In the genomic region with DNA sequence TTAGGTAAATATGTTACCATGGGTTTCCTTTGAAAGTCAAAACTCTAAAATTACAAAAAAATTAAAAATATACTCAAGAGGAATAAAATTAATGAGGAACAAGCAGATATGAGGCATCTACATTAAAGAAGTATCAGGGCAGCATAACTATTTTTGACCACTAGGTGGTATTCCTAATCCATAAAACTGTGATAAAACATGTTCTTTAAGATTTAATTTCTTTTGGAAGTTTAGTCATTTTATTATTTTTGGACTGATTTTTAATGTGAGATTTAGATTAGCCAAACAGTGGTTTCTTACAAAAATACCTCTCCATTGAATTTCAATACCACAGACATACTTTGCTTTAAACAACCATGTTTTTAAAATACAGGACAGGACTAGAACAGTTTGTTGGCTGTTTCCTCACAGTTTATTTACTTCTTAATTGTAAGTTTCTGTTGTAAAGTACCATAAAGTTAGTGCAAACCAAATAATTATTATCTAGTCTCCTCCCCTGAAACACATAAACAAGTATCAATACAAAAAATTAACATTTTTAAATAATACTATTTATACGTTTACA, we compare ENCODE assay signal across 8 cellular contexts. TPM values are rescaled to one million over a fixed set of nuclear protein-coding genes. Genes with fewer than 3 reads are reported as not detected.
DNase-seq lines count a peak whose midpoint lies in the region; ATAC-seq and TF ChIP-seq lines count a peak whose summit lies in the region.

No MANE protein-coding gene starts in this region.

- no peak overlapping the region for H2BK12ac ChIP-seq in mesenchymal stem cell (ENCODE audit: low read length in 2 of 2)

- no peak overlapping the region for H2BK120ac ChIP-seq in mesenchymal stem cell (ENCODE audit: low read depth, low read length)

- no peak overlapping the region for H2BK5ac ChIP-seq in mesenchymal stem cell (ENCODE audit: low read depth, low read length, poor library complexity, severe bottlenecking)

- no peak overlapping the region for H3K23ac ChIP-seq in mesenchymal stem cell (ENCODE audit: low read length in 2 of 2)

- no peak overlapping the region for H3K27ac ChIP-seq in mesenchymal stem cell (ENCODE audit: low read length, poor library complexity, severe bottlenecking)

- H4K8ac ChIP-seq in mesenchymal stem cell (ENCODE audit: low read length) = no peak overlapping the region

- H3K9me3 ChIP-seq in mesenchymal stem cell (ENCODE audit: control insufficient read depth, low read length) = no peaks in the 10 kb centered on the region

- no peak for DNase-seq in GM10266 (ENCODE audit: extremely low spot score)
- peak; percentile 19 to 54 for DNase-seq in Kasumi-1 (lab: John Stamatoyannopoulos, UW)
- peak; percentile 58 for DNase-seq in astrocyte of the cerebellum (ENCODE audit: low read depth)
- peak; percentile 27 for DNase-seq in mesenchymal stem cell
- no peak for DNase-seq in iPS-NIHi7 (ENCODE audit: extremely low spot score)
- DNase-seq in stimulated activated naive CD4-positive, alpha-beta T cell treated with Interleukin-2 at 50 U/mL for 16 hours (lab: John Stamatoyannopoulos, UW) = no peak
- no peak for DNase-seq in ureter (ENCODE audit: low spot score)

- no peak for ATAC-seq in GM21717 (IDR thresholded peaks at IDR 0.05; ENCODE audit: unreplicated experiment)

- no peak overlapping the region for H3K4me3 ChIP-seq in astrocyte of the cerebellum (ENCODE audit: low read depth, low read length)
- H3K4me3 ChIP-seq in mesenchymal stem cell (ENCODE audit: insufficient read depth in 1 of 2, low read depth in 1 of 2, low read length in 2 of 2) = no peak overlapping the region

- no peak overlapping the region for H3K14ac ChIP-seq in mesenchymal stem cell (ENCODE audit: low read length in 2 of 2)

- no CpG with 5 or more reads among the region's 1 CpG for WGBS in mesenchymal stem cell

- H2AFZ ChIP-seq in mesenchymal stem cell (ENCODE audit: low read depth, low read length) = no peak overlapping the region

- H2BK15ac ChIP-seq in mesenchymal stem cell (ENCODE audit: low read depth, poor library complexity, severe bottlenecking) = no peak overlapping the region

- H3K4me1 ChIP-seq in mesenchymal stem cell (ENCODE audit: control insufficient read depth, insufficient read depth, low read depth, low read length) = no peaks in the 10 kb centered on the region

- in situ Hi-C loops in astrocyte of the cerebellum (cut with HindIII; ENCODE audit: low sequenced_read_pairs) = no loop called here

- no peaks in the 10 kb centered on the region for H3K27me3 ChIP-seq in mesenchymal stem cell (ENCODE audit: control insufficient read depth in 1 of 2, insufficient read depth in 1 of 2, low read length in 2 of 2)

- no peaks in the 10 kb centered on the region for H3K79me1 ChIP-seq in mesenchymal stem cell (replicated peaks; ENCODE audit: low read length, poor library complexity, severe bottlenecking)

- no peak overlapping the region for H3K9ac ChIP-seq in mesenchymal stem cell (ENCODE audit: low read length)

- H2AK5ac ChIP-seq in mesenchymal stem cell (ENCODE audit: low read length, severe bottlenecking) = no peak overlapping the region

- no peak overlapping the region for H3K4me2 ChIP-seq in mesenchymal stem cell (ENCODE audit: low read length, poor library complexity, severe bottlenecking)

- H3K18ac ChIP-seq in mesenchymal stem cell (ENCODE audit: low read depth in 1 of 2, low read length in 2 of 2) = no peak overlapping the region

- H3K4ac ChIP-seq in mesenchymal stem cell (ENCODE audit: low read depth in 1 of 2, low read length in 2 of 2) = no peak overlapping the region

- no peak overlapping the region for H4K91ac ChIP-seq in mesenchymal stem cell (ENCODE audit: low read length)

- TF ChIP-seq CTCF in GM10266 (IDR thresholded peaks at IDR 0.05; ENCODE audit: control insufficient read depth, insufficient read depth, low read depth, missing control alignments) (peak; percentile 46), astrocyte of the cerebellum (IDR thresholded peaks at IDR 0.05; ENCODE audit: low read depth, low read length, missing control alignments) (peak; percentile 15)

- no peaks in the 10 kb centered on the region for H3K36me3 ChIP-seq in mesenchymal stem cell (ENCODE audit: control insufficient read depth in 1 of 2, insufficient read depth in 2 of 2, low read depth in 1 of 2, low read length in 2 of 2)

RNA-seq across cellular contexts. Expression of gene NTS, which starts 49.8 kb away (rescaled TPM):
- not detected for polyA plus RNA-seq in mesenchymal stem cell (2013, experiment 1 of 2)
- not detected for polyA plus RNA-seq in mesenchymal stem cell (2013, experiment 2 of 2)
- not detected for total RNA-seq in ureter

Comparison
In these comparisons a context has a peak if more than half of its experiments do, and no peak if none do; other contexts are left out.
1. DNase-seq: peak in Kasumi-1 (2 of 2), astrocyte of the cerebellum (single experiment) and mesenchymal stem cell (single experiment); none in GM10266 (single experiment), iPS-NIHi7 (single experiment), stimulated activated naive CD4-positive, alpha-beta T cell treated with Interleukin-2 at 50 U/mL for 16 hours (single experiment) and ureter (single experiment).